7 cellular contexts compared by ENCODE assay signal in the genomic region with DNA sequence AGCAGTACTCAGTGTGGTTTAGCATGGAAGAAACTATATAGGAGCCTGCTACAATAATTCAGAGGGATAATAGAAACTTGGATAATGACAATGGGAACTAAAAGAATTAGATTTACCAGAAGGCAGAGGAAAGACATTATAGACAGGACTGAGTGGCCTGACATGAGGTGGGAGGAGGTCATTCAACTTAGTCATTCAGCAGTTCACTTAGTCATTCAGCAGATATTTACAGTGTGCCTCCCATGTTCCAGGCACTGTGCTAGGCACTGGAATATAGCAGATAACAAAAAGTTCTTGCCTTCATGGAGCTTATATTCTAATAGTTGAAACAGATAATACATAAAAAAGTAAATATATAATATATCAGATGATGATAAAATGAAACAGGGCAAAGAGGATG.
DNase-seq lines count a peak whose midpoint lies in the region; ATAC-seq, FAIRE-seq and TF ChIP-seq lines count a peak whose summit lies in the region.
"Not testable (repeated sequence)": the region's sequence is repeated elsewhere in the genome, so short reads cannot be mapped to it uniquely, and the experiment has no call there.

No MANE protein-coding gene starts in this region.

- not testable (repeated sequence) for TF ChIP-seq CTCF in HCT116 (IDR thresholded peaks at IDR 0.05 in 2 of 3, conservative IDR thresholded peaks at IDR 0.05 in 1 of 3; ENCODE audit: borderline replicate concordance in 1 of 3, insufficient read depth in 1 of 3, low read depth in 2 of 3, low read length in 2 of 3); RWPE2 (IDR thresholded peaks at IDR 0.05; ENCODE audit: poor library complexity, severe bottlenecking); keratinocyte (optimal IDR thresholded peaks at IDR 0.05 in 1 of 3, IDR thresholded peaks at IDR 0.05 in 1 of 3, conservative IDR thresholded peaks at IDR 0.05 in 1 of 3; ENCODE audit: extremely low read depth in 1 of 3, insufficient read depth in 2 of 3, low read length in 3 of 3)

- TF ChIP-seq POLR2A in H54 (IDR thresholded peaks at IDR 0.05; ENCODE audit: low read depth, low read length); HCT116 (IDR thresholded peaks at IDR 0.05; ENCODE audit: borderline replicate concordance, extremely low read depth, insufficient read depth, insufficient read length): not testable (repeated sequence)

- H3K27ac ChIP-seq in HCT116 (ENCODE audit: low read depth, low read length); keratinocyte (ENCODE audit: control insufficient read depth, insufficient read depth, low read length): not testable (repeated sequence)
- H3K27ac ChIP-seq in RWPE2 (ENCODE audit: poor library complexity, severe bottlenecking), result peak overlapping the region; percentile 51
- peak overlapping the region; percentile 54 for H3K27ac ChIP-seq in epithelial cell of prostate

- CTCF ChIA-PET in HCT116 (lab: Charles Lee), result not testable (repeated sequence)

- ATAC-seq in HCT116 (peak; percentile 67), SK-N-SH treated with all-trans-retinoic acid at 6 μM for 48 hours (peak; percentile 2), esophagus mucosa (peak; percentile 57)
- ATAC-seq in RWPE2 (ENCODE audit: low read depth), result not testable (repeated sequence)

- POLR2A ChIA-PET in HCT116 (lab: Charles Lee), result not testable (repeated sequence)

- intact Hi-C loops in HCT116 (cut with micrococcal nuclease), result not testable (repeated sequence)

- H3K4me1 ChIP-seq in HCT116 (ENCODE audit: control insufficient read depth in 1 of 2, insufficient read depth in 2 of 2, low read length in 2 of 2); RWPE2 (ENCODE audit: insufficient read depth, poor library complexity, severe bottlenecking); keratinocyte (ENCODE audit: control insufficient read depth, extremely low read depth, insufficient read depth, low read length): not testable (repeated sequence)

- dilution Hi-C loops in keratinocyte (cut with MboI; ENCODE audit: extremely low pct_ligation_motif_present, low sequenced_read_pairs), result not testable (repeated sequence)

- not testable (repeated sequence) for H4K20me1 ChIP-seq in HCT116 (ENCODE audit: insufficient read depth); keratinocyte (ENCODE audit: control insufficient read depth, extremely low read depth, insufficient read depth, low read length)

- not testable (repeated sequence) for H3K9me1 ChIP-seq in keratinocyte (ENCODE audit: control insufficient read depth, extremely low read depth, insufficient read depth, low read length)

- not testable (repeated sequence) for H3K36me3 ChIP-seq in HCT116 (ENCODE audit: control insufficient read depth in 1 of 2, insufficient read depth in 2 of 2, low read length in 2 of 2); RWPE2 (ENCODE audit: low read depth); keratinocyte (ENCODE audit: control insufficient read depth in 2 of 2, extremely low read depth in 1 of 2, insufficient read depth in 2 of 2, low read length in 2 of 2)

- not testable (repeated sequence) for DNase-seq in H54 (ENCODE audit: insufficient read length, low spot score); HCT116 (ENCODE audit: low read depth, low spot score); RWPE2 (ENCODE audit: low spot score); epithelial cell of prostate (ENCODE audit: low read depth, low spot score); keratinocyte (ENCODE audit: low read depth, low spot score)

- H3K27me3 ChIP-seq in HCT116 (ENCODE audit: insufficient read depth, low read length); RWPE2 (ENCODE audit: insufficient read depth, poor library complexity, severe bottlenecking); keratinocyte (ENCODE audit: control insufficient read depth, extremely low read depth, insufficient read depth, low read length): not testable (repeated sequence)

- peak; percentile 33 for FAIRE-seq in H54 (lab: Jason Lieb, UNC)
- FAIRE-seq in keratinocyte (lab: Jason Lieb, UNC), result peak; percentile 66

- not testable (repeated sequence) for H3K4me2 ChIP-seq in HCT116 (ENCODE audit: low read length); keratinocyte (ENCODE audit: control insufficient read depth, extremely low read depth, insufficient read depth, low read depth, low read length)

- not testable (repeated sequence) for TF ChIP-seq RAD21 in HCT116 (IDR thresholded peaks at IDR 0.05; ENCODE audit: low read depth)

- not testable (repeated sequence) for BruUV-seq in HCT116 (replicated peaks; lab: Mats Ljungman, UMichigan)

- not testable (repeated sequence) for H3K9ac ChIP-seq in HCT116 (ENCODE audit: low read length); keratinocyte (ENCODE audit: control insufficient read depth, extremely low read depth, insufficient read depth, low read length)

- not testable (repeated sequence) for H3K4me3 ChIP-seq in HCT116 (replicated peaks in 1 of 2; ENCODE audit: low read depth in 1 of 2, low read length in 2 of 2); RWPE2 (ENCODE audit: severe bottlenecking); keratinocyte (ENCODE audit: control insufficient read depth in 2 of 3, extremely low read depth in 1 of 3, insufficient read depth in 2 of 3, low read depth in 1 of 3, low read length in 3 of 3)

- not testable (repeated sequence) for H2AFZ ChIP-seq in HCT116 (ENCODE audit: low read depth, low read length, poor library complexity, severe bottlenecking); keratinocyte (ENCODE audit: control insufficient read depth, low read length)

- H3K9me3 ChIP-seq in HCT116 (ENCODE audit: control insufficient read depth in 1 of 2, insufficient read depth in 1 of 2, low read depth in 1 of 2, low read length in 2 of 2); RWPE2 (ENCODE audit: severe bottlenecking); keratinocyte (ENCODE audit: control insufficient read depth, low read depth, low read length): not testable (repeated sequence)

- not testable (repeated sequence) for H3K79me2 ChIP-seq in HCT116 (ENCODE audit: insufficient read depth, low read length); keratinocyte (ENCODE audit: control insufficient read depth, insufficient read depth, low read length)

- not testable (repeated sequence) for H3K9me2 ChIP-seq in HCT116 (ENCODE audit: insufficient read depth)

- RAD21 ChIA-PET in HCT116 (lab: Charles Lee; ENCODE audit: low non-redundant PET in 1 of 2, low total read pairs in 2 of 2, uncharacterized antibody in 2 of 2, unreplicated experiment in 2 of 2), result not testable (repeated sequence)
